Comparison of ENCODE assay signal across 12 cellular contexts in genomic region chr9:119009253-119009652, GRCh38.
DNase-seq lines count a peak whose midpoint lies in the region; ATAC-seq, FAIRE-seq and TF ChIP-seq lines count a peak whose summit lies in the region.
"Had no signal": no experiment of that assay in that cellular context is flagged by ENCODE, and none has a peak within 500 bp of the region (broad histone marks: within the 10 kb centered on the region; RNA-seq: fewer than 3 reads in every experiment).

No MANE protein-coding gene starts in this region.

- CTCF ChIA-PET in RWPE1 (lab: Yijun Ruan, JAX): no interaction called here

- FAIRE-seq in urothelium cell line (lab: Jason Lieb, UNC): peak; percentile 56

- POLR2A ChIA-PET in RWPE1 (lab: Yijun Ruan, JAX; ENCODE audit: low non-redundant PET): no interaction called here

- ATAC-seq in HG03196 (IDR thresholded peaks at IDR 0.05; ENCODE audit: unreplicated experiment): no peak

- no peak for TF ChIP-seq POLR2A in testis (IDR thresholded peaks at IDR 0.05)

- no peaks in the 10 kb centered on the region for H3K4me1 ChIP-seq in testis
- H3K4me1 ChIP-seq: SJSA1 had no signal

- H3K27me3 ChIP-seq in testis: no peaks in the 10 kb centered on the region
- H3K27me3 ChIP-seq: esophagus muscularis mucosa, SJSA1 had no signal

- no peak overlapping the region for H3K4me3 ChIP-seq in testis
- H3K4me3 ChIP-seq: SJSA1, skin epidermis had no signal

- intact Hi-C loops in testis (cut with DNase I; ENCODE audit: low total_unique reads): no loop called here

- no peak overlapping the region for H3K27ac ChIP-seq in RWPE1
- H3K27ac ChIP-seq in testis: no peak overlapping the region
- H3K27ac ChIP-seq: esophagus muscularis mucosa, SJSA1, skin epidermis had no signal

- DNase-seq in NOMO-1 treated with DMSO at 0.1 percent for 48 hours (lab: John Stamatoyannopoulos, UW; ENCODE audit: unreplicated experiment): peak; percentile 12
- no peak for DNase-seq in NOMO-1 treated with dmso at 0.1 percent for 144 hours (lab: John Stamatoyannopoulos, UW; ENCODE audit: unreplicated experiment)
- DNase-seq in RWPE1 (ENCODE audit: low spot score): peak; percentile 15
- DNase-seq in iris pigment epithelial cell (ENCODE audit: low read depth): peak; percentile 42
- DNase-seq in urothelium cell line (ENCODE audit: low spot score): peak; percentile 56
- DNase-seq in stimulated activated CD4-positive, alpha-beta T cell treated with anti-CD3 and anti-CD28 coated beads, Interleukin-2, amount 100 ng/mL, for 48 hours: no peak
- DNase-seq in testis: no peak
- DNase-seq: activated CD4-positive, alpha-beta memory T cell treated with anti-CD3 and anti-CD28 coated beads, Interleukin-2, amount 10 ng/mL, durations not matched to agents 7 days and 5 days had no signal

- no peak for TF ChIP-seq CTCF in RWPE1 (conservative IDR thresholded peaks at IDR 0.05; ENCODE audit: low read depth)
- TF ChIP-seq CTCF in testis (IDR thresholded peaks at IDR 0.05): no peak

- no peaks in the 10 kb centered on the region for H3K36me3 ChIP-seq in testis (ENCODE audit: low read depth, missing control alignments)
- H3K36me3 ChIP-seq: esophagus muscularis mucosa, SJSA1 had no signal

- H3K9me3 ChIP-seq in testis: no peaks in the 10 kb centered on the region
- H3K9me3 ChIP-seq: esophagus muscularis mucosa, SJSA1 had no signal

- 40 to 44% methylated on average over 4 of the region's 4 CpGs for WGBS in testis, 2 donors

Comparison
In these comparisons a context has a peak if more than half of its experiments do, and no peak if none do; other contexts are left out.
1. DNase-seq: peak in NOMO-1 treated with DMSO at 0.1 percent for 48 hours (single experiment), RWPE1 (single experiment), iris pigment epithelial cell (single experiment) and urothelium cell line (single experiment); none in NOMO-1 treated with dmso at 0.1 percent for 144 hours (single experiment), stimulated activated CD4-positive, alpha-beta T cell treated with anti-CD3 and anti-CD28 coated beads, Interleukin-2, amount 100 ng/mL, for 48 hours (0 of 2) and testis (single experiment).